In genomic region chr12:111311011-111311410, GRCh38 we compare ENCODE assay signal across 19 cellular contexts.
"Had no signal": no experiment of that assay in that cellular context is flagged by ENCODE, and none has a peak within 500 bp of the region (broad histone marks: within the 10 kb centered on the region; RNA-seq: fewer than 3 reads in every experiment).

No MANE protein-coding gene starts in this region.

- H3K36me3 ChIP-seq: colonic mucosa, heart left ventricle, neutrophil, sigmoid colon had no signal

- H3K27ac Mint-ChIP-seq: endodermal cell; naive thymus-derived CD4-positive, alpha-beta T cell; nephron progenitor cell had no signal

- H3K9me3 Mint-ChIP-seq: endodermal cell had no signal

- H3K9me3 ChIP-seq: colonic mucosa, neutrophil had no signal

- ATAC-seq: heart left ventricle; left colon; left ventricle myocardium superior; naive thymus-derived CD4-positive, alpha-beta T cell had no signal

- DNase-seq: colonic mucosa; effector CD4-positive, alpha-beta T cell; endodermal cell; erythroblast; foreskin melanocyte; heart left ventricle; hippocampal formation; left colon; left ventricle myocardium superior; mesendoderm; naive thymus-derived CD4-positive, alpha-beta T cell; nephron progenitor cell; sigmoid colon; small intestine; stimulated activated CD4-positive, alpha-beta T cell treated with anti-CD3 and anti-CD28 coated beads, Interleukin-12 subunit alpha, Interleukin-12 subunit beta, amount 100 ng/mL, for 4 hours; stimulated activated CD4-positive, alpha-beta T cell treated with anti-CD3 and anti-CD28 coated beads, Interleukin-2, amount 100 ng/mL, for 48 hours; stimulated activated naive CD4-positive, alpha-beta T cell treated with Interleukin-2 at 50 U/mL for 16 hours; trophoblast cell had no signal

- H3K27me3 ChIP-seq: colonic mucosa, neutrophil had no signal

- H3K36me3 Mint-ChIP-seq: naive thymus-derived CD4-positive, alpha-beta T cell had no signal

- H3K4me3 ChIP-seq: colonic mucosa, heart left ventricle, sigmoid colon had no signal

- H3K27ac ChIP-seq: colonic mucosa, heart left ventricle, neutrophil, sigmoid colon had no signal

- H3K4me3 Mint-ChIP-seq: endodermal cell; naive thymus-derived CD4-positive, alpha-beta T cell; nephron progenitor cell had no signal

- H3K4me1 ChIP-seq: colonic mucosa, sigmoid colon had no signal
